Comparison of ENCODE assay signal across 8 cellular contexts in the genomic region with DNA sequence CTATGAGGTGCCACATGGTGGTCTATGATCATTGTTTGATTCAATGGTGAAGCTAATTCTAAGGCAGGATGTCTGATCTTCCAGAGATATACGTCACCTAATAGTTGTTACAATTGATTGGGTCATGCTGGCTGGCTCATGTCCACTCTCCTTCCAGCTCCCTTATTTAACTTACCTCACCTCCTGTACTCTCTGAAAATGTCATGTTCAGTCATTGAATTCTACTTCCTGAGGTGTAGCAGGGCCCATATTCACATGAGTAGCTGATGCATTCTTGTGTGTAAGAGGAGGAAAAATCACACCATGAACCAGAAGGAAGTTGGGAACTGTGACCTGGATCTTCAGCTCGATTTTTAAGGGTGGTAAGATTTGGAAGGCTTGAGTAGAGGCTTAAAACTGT.
"Had no signal": no experiment of that assay in that cellular context is flagged by ENCODE, and none has a peak within 500 bp of the region (broad histone marks: within the 10 kb centered on the region; RNA-seq: fewer than 3 reads in every experiment).

No MANE protein-coding gene starts in this region.

- H3K4me3 ChIP-seq: GM12878 had no signal

- FAIRE-seq: G401.6, GM12878, GM12891, GM12892, GM18507, GM19239 had no signal

- ATAC-seq: GM12878 had no signal

- DNase-seq: GDM1, GF-D8 had no signal
